11 cellular contexts compared by ENCODE assay signal in the genomic region with DNA sequence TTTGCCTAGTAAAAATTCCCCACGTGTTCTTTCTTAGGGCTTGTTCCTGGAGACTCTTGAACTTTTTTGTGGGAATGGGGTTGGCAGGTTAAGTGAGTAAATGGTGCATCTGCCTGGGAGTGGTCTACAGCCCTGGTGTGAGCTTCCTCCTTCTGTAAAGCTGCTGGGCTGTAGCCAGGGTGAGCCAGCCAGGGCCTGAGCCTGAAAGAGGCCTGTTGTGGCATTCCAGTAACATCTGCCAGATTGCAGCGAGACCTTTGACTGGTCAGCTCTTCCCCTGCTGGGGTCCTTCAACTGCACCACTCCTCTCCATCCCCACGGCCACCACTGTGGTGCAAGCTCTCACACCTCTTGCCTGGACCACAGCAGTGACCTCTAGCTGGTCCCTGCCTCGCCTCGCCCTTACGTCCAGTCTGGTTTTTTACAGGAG. TPM values are rescaled to one million over a fixed set of nuclear protein-coding genes. Genes with fewer than 3 reads are reported as not detected.
DNase-seq lines count a peak whose midpoint lies in the region; ATAC-seq and TF ChIP-seq lines count a peak whose summit lies in the region.
"Had no signal": no experiment of that assay in that cellular context is flagged by ENCODE, and none has a peak within 500 bp of the region (broad histone marks: within the 10 kb centered on the region; RNA-seq: fewer than 3 reads in every experiment).

No MANE protein-coding gene starts in this region.

- intact Hi-C loops in CD4-positive, alpha-beta memory T cell (cut with micrococcal nuclease), result loop anchor here (5.0 kb wide), 1 partner anchor 40 kb away; no protein-coding TSS in a partner anchor

- H3K36me3 Mint-ChIP-seq in CD4-positive, alpha-beta memory T cell, result peaks cover 38 to 66% of the 10 kb centered on the region in 2 donors
- H3K36me3 Mint-ChIP-seq in osteocyte (ENCODE audit: unreplicated experiment), result peaks cover 6% of the 10 kb centered on the region

- H3K27ac ChIP-seq in CD4-positive, alpha-beta memory T cell (ENCODE audit: low read depth, low read length), result peak overlapping the region; percentile 14
- H3K27ac ChIP-seq in RWPE1 (peak overlapping the region; percentile 93), gastroesophageal sphincter (peak overlapping the region; percentile 40 to 99 (median 84))
- H3K27ac ChIP-seq: SJSA1 had no signal

- WGBS in gastroesophageal sphincter (ENCODE audit: low coverage in 1 of 2), 2 donors, result 64 to 73% methylated on average over 6 of the region's 6 CpGs

- CTCF ChIA-PET in CD4-positive, alpha-beta memory T cell (lab: Charles Lee; ENCODE audit: partially characterized antibody), result interaction anchor here (1.6 to 6.2 kb wide), 10 partner anchors 8 to 84 kb away, joined by 6 to 70 read pairs (median 20); a partner anchor contains a TSS
- CTCF ChIA-PET in RWPE1 (lab: Yijun Ruan, JAX), result interaction anchor here (0.6 to 1.2 kb wide), 4 partner anchors 30 to 1183 kb away, joined by 3 to 7 read pairs (median 4); no protein-coding TSS in a partner anchor

- TF ChIP-seq CTCF in RWPE1 (conservative IDR thresholded peaks at IDR 0.05; ENCODE audit: low read depth) (no peak), gastroesophageal sphincter (IDR thresholded peaks at IDR 0.05) (no peak), osteocyte (IDR thresholded peaks at IDR 0.05) (no peak), BE2C (IDR thresholded peaks at IDR 0.05; ENCODE audit: low read depth, low read length) (no peak)

- peak overlapping the region in 6 of 8 donors; percentile 7 to 93 (median 46) for H3K4me3 Mint-ChIP-seq in CD4-positive, alpha-beta memory T cell
- no peak overlapping the region for H3K4me3 Mint-ChIP-seq in osteocyte (ENCODE audit: unreplicated experiment)

- H3K27me3 ChIP-seq in CD4-positive, alpha-beta memory T cell (ENCODE audit: insufficient read depth, low read length), result no peaks in the 10 kb centered on the region
- H3K27me3 ChIP-seq in gastroesophageal sphincter (no peaks in the 10 kb centered on the region), BE2C (no peaks in the 10 kb centered on the region)
- H3K27me3 ChIP-seq: SJSA1 had no signal

- DNase-seq in CD4-positive, alpha-beta memory T cell, result no peak
- DNase-seq in RWPE1 (ENCODE audit: low spot score) (no peak), osteocyte (ENCODE audit: extremely low spot score, unreplicated experiment) (no peak), hepatic stellate cell (ENCODE audit: low spot score) (no peak), BE2C (no peak), DMS53 (lab: John Stamatoyannopoulos, UW) (no peak)
- DNase-seq: activated T-cell treated with anti-CD3 and anti-CD28 coated beads, Interleukin-2, amount 50 U/mL, for 48 hours; NCI-H1092 had no signal

- no peak for TF ChIP-seq EP300 in gastroesophageal sphincter (IDR thresholded peaks at IDR 0.05)

- H3K9me3 Mint-ChIP-seq in CD4-positive, alpha-beta memory T cell, result peaks cover 0 to 4% (median 0%) of the 10 kb centered on the region in 8 donors
- peaks cover 6% of the 10 kb centered on the region for H3K9me3 Mint-ChIP-seq in osteocyte (ENCODE audit: unreplicated experiment)

- H3K27me3 Mint-ChIP-seq in CD4-positive, alpha-beta memory T cell, result no peaks in the 10 kb centered on the region
- H3K27me3 Mint-ChIP-seq in osteocyte (ENCODE audit: unreplicated experiment), result no peaks in the 10 kb centered on the region

- POLR2A ChIA-PET in CD4-positive, alpha-beta memory T cell (lab: Charles Lee; ENCODE audit: partially characterized antibody), result interaction anchor here (2.7 to 6.3 kb wide), 6 partner anchors 12 to 80 kb away, joined by 24 to 177 read pairs (median 58); a partner anchor contains a TSS
- POLR2A ChIA-PET in RWPE1 (lab: Yijun Ruan, JAX; ENCODE audit: low non-redundant PET), result interaction anchor here (1.4 kb wide), 1 partner anchor 73 kb away, joined by 7 read pairs; a partner anchor contains a TSS

- no peak overlapping the region for H3K4me3 ChIP-seq in CD4-positive, alpha-beta memory T cell (ENCODE audit: low read length in 2 of 2)
- H3K4me3 ChIP-seq in gastroesophageal sphincter (no peak overlapping the region), BE2C (ENCODE audit: low read depth, low read length) (no peak overlapping the region)
- H3K4me3 ChIP-seq: SJSA1 had no signal

- H3K9me3 ChIP-seq in CD4-positive, alpha-beta memory T cell (ENCODE audit: control insufficient read depth in 1 of 2, low read length in 2 of 2), result no peaks in the 10 kb centered on the region
- H3K9me3 ChIP-seq in gastroesophageal sphincter, result no peaks in the 10 kb centered on the region
- H3K9me3 ChIP-seq in BE2C, result no peaks in the 10 kb centered on the region
- H3K9me3 ChIP-seq: SJSA1 had no signal

- peak overlapping the region; percentile 89 to 99 (median 97) for H3K27ac Mint-ChIP-seq in CD4-positive, alpha-beta memory T cell
- peak overlapping the region; percentile 42 for H3K27ac Mint-ChIP-seq in osteocyte (ENCODE audit: unreplicated experiment)

- H3K36me3 ChIP-seq in CD4-positive, alpha-beta memory T cell (ENCODE audit: insufficient read depth, low read length), result peaks cover 5% of the 10 kb centered on the region
- H3K36me3 ChIP-seq in gastroesophageal sphincter (peaks cover 0 to 9% of the 10 kb centered on the region in 2 donors), BE2C (no peaks in the 10 kb centered on the region)
- H3K36me3 ChIP-seq: SJSA1 had no signal

- ATAC-seq in gastroesophageal sphincter (peak; percentile 29), GM21447 (IDR thresholded peaks at IDR 0.05; ENCODE audit: unreplicated experiment) (no peak)

- peaks cover 97% of the 10 kb centered on the region for H3K4me1 ChIP-seq in CD4-positive, alpha-beta memory T cell (ENCODE audit: insufficient read depth, low read length)
- H3K4me1 ChIP-seq in gastroesophageal sphincter (peaks cover 17 to 100% (median 61%) of the 10 kb centered on the region in 3 donors), BE2C (peaks cover 2% of the 10 kb centered on the region; the same call in 1 of the 2 replicates)

- no peak for TF ChIP-seq POLR2A in gastroesophageal sphincter (IDR thresholded peaks at IDR 0.05)

- peaks cover 72 to 98% (median 85%) of the 10 kb centered on the region in 4 donors for H3K4me1 Mint-ChIP-seq in CD4-positive, alpha-beta memory T cell
- H3K4me1 Mint-ChIP-seq in osteocyte (ENCODE audit: unreplicated experiment), result peaks cover 86% of the 10 kb centered on the region

RNA-seq across cellular contexts. Expression of a gene that starts 47.5 kb away (rescaled TPM):
- total RNA-seq in CD4-positive, alpha-beta memory T cell, result 1 to 10 TPM; 8.9 to 10.0 TPM
- 1 to 10 TPM; 1.9 to 2.9 TPM for polyA plus RNA-seq in CD4-positive, alpha-beta memory T cell
- 1 to 10 TPM; 6.5 to 9.6 (median 7.5) TPM for total RNA-seq in gastroesophageal sphincter
- total RNA-seq in osteocyte, result 6.7 and 9.1 TPM in 2 replicates
- polyA plus RNA-seq in BE2C (2012; ENCODE audit: insufficient read depth, insufficient read length, low read depth), result 13.7 TPM

Comparison
In these comparisons a context has a peak if more than half of its experiments do, and no peak if none do; other contexts are left out.
1. H3K27ac ChIP-seq: peak in every context shown above with its lines; median percentile 93 in RWPE1; 84 in gastroesophageal sphincter; 14 in CD4-positive, alpha-beta memory T cell.